In genomic region chr7:30321089-30321991, GRCh38 we compare ENCODE assay signal across 7 cellular contexts. TPM values are rescaled to one million over a fixed set of nuclear protein-coding genes. Genes with fewer than 3 reads are reported as not detected.
DNase-seq lines count a peak whose midpoint lies in the region; ATAC-seq and TF ChIP-seq lines count a peak whose summit lies in the region.

No MANE protein-coding gene starts in this region.

- H3K4me1 ChIP-seq in GM23338 (ENCODE audit: insufficient read depth) = peaks cover 76% of the 10 kb centered on the region
- peaks cover 62% of the 10 kb centered on the region for H3K4me1 ChIP-seq in RWPE2 (ENCODE audit: insufficient read depth, poor library complexity, severe bottlenecking)

- peak overlapping the region; percentile 65 for H3K4me2 ChIP-seq in GM23338

- peaks cover 74% of the 10 kb centered on the region for H3K4me1 Mint-ChIP-seq in GM23338
- H3K4me1 Mint-ChIP-seq in stimulated activated effector memory CD8-positive, alpha-beta T cell treated with anti-CD3 and anti-CD28 coated beads, Interleukin-12 subunit alpha, Interleukin-12 subunit beta, amount 100 ng/mL, for 72 hours = peaks cover 61% of the 10 kb centered on the region

- H3F3A ChIP-seq in GM23338 (replicated peaks; ENCODE audit: low read depth) = no peaks in the 10 kb centered on the region

- ATAC-seq in GM23338 = peak; percentile 64
- no peak for ATAC-seq in RWPE2 (ENCODE audit: low read depth)
- ATAC-seq in stimulated activated effector memory CD8-positive, alpha-beta T cell treated with anti-CD3 and anti-CD28 coated beads, Interleukin-12 subunit alpha, Interleukin-12 subunit beta, amount 100 ng/mL, for 72 hours = no peak
- no peak for ATAC-seq in GM21576 (IDR thresholded peaks at IDR 0.05; ENCODE audit: unreplicated experiment)

- TF ChIP-seq CTCF in GM23338 (conservative IDR thresholded peaks at IDR 0.05; ENCODE audit: low read depth in 2 of 2) = no peak
- TF ChIP-seq CTCF in RWPE2 (IDR thresholded peaks at IDR 0.05; ENCODE audit: poor library complexity, severe bottlenecking) = no peak

- no peaks in the 10 kb centered on the region for H3K9me2 ChIP-seq in GM23338 (ENCODE audit: insufficient read depth)

- H3K9me3 Mint-ChIP-seq in GM23338 = no peaks in the 10 kb centered on the region; the same call in 2 of the 3 replicates
- H3K9me3 Mint-ChIP-seq in stimulated activated effector memory CD8-positive, alpha-beta T cell treated with anti-CD3 and anti-CD28 coated beads, Interleukin-12 subunit alpha, Interleukin-12 subunit beta, amount 100 ng/mL, for 72 hours = no peaks in the 10 kb centered on the region

- H3K4me3 ChIP-seq in GM23338 (peak overlapping the region; percentile 18), RWPE2 (ENCODE audit: severe bottlenecking) (peak overlapping the region; percentile 13)

- H3K27me3 ChIP-seq in GM23338 (ENCODE audit: insufficient read depth) (no peaks in the 10 kb centered on the region), RWPE2 (ENCODE audit: insufficient read depth, poor library complexity, severe bottlenecking) (no peaks in the 10 kb centered on the region)

- peak overlapping the region; percentile 92 for H3K27ac Mint-ChIP-seq in GM23338
- H3K27ac Mint-ChIP-seq in stimulated activated effector memory CD8-positive, alpha-beta T cell treated with anti-CD3 and anti-CD28 coated beads, Interleukin-12 subunit alpha, Interleukin-12 subunit beta, amount 100 ng/mL, for 72 hours = peak overlapping the region; percentile 83

- peaks cover 9% of the 10 kb centered on the region for H3K36me3 Mint-ChIP-seq in GM23338 (ENCODE audit: low read depth)
- peaks cover 22% of the 10 kb centered on the region for H3K36me3 Mint-ChIP-seq in stimulated activated effector memory CD8-positive, alpha-beta T cell treated with anti-CD3 and anti-CD28 coated beads, Interleukin-12 subunit alpha, Interleukin-12 subunit beta, amount 100 ng/mL, for 72 hours

- peak overlapping the region; percentile 48 for H3K4me3 Mint-ChIP-seq in GM23338
- peak overlapping the region; percentile 65 for H3K4me3 Mint-ChIP-seq in stimulated activated effector memory CD8-positive, alpha-beta T cell treated with anti-CD3 and anti-CD28 coated beads, Interleukin-12 subunit alpha, Interleukin-12 subunit beta, amount 100 ng/mL, for 72 hours

- no peaks in the 10 kb centered on the region for H4K20me1 ChIP-seq in GM23338 (replicated peaks; ENCODE audit: insufficient read depth)

- peak overlapping the region; percentile 67 for H3K27ac ChIP-seq in GM23338 (ENCODE audit: low read depth)
- peak overlapping the region; percentile 79 for H3K27ac ChIP-seq in RWPE2 (ENCODE audit: poor library complexity, severe bottlenecking)

- no peak overlapping the region for H2AFZ ChIP-seq in GM23338

- peaks cover 85% of the 10 kb centered on the region for H3K79me2 ChIP-seq in GM23338 (replicated peaks; ENCODE audit: insufficient read depth)

- H3K27me3 Mint-ChIP-seq in GM23338 (ENCODE audit: insufficient read depth, low read depth, poor library complexity) = peaks cover 2% of the 10 kb centered on the region

- DNase-seq in GM23338 (ENCODE audit: low spot score) (peak; percentile 48), RWPE2 (ENCODE audit: low spot score) (no peak), fibroblast of peridontal ligament (ENCODE audit: extremely low read depth) (peak; percentile 69), NCI-H748 (lab: John Stamatoyannopoulos, UW; ENCODE audit: unreplicated experiment) (no peak), NOMO-1 treated with DMSO at 0.1 percent for 48 hours (lab: John Stamatoyannopoulos, UW; ENCODE audit: unreplicated experiment) (no peak)
- DNase-seq in stimulated activated effector memory CD8-positive, alpha-beta T cell treated with anti-CD3 and anti-CD28 coated beads, Interleukin-12 subunit alpha, Interleukin-12 subunit beta, amount 100 ng/mL, for 72 hours (ENCODE audit: low spot score in 2 of 2) = no peak

- H3K36me3 ChIP-seq in GM23338 (ENCODE audit: insufficient read depth) = no peaks in the 10 kb centered on the region
- H3K36me3 ChIP-seq in RWPE2 (ENCODE audit: low read depth) = no peaks in the 10 kb centered on the region

- H3K9me3 ChIP-seq in RWPE2 (ENCODE audit: severe bottlenecking) = no peaks in the 10 kb centered on the region

TF ChIP-seq in GM23338, 12 proteins besides CTCF, POLR2A, EP300 and RAD21:
- no peak for TF ChIP-seq ZNF462 (CRISPR knock-in tag; IDR thresholded peaks at IDR 0.05)
- no peak for TF ChIP-seq EZH2 (IDR thresholded peaks at IDR 0.05; ENCODE audit: low read depth, unreplicated experiment)
- TF ChIP-seq ZNF331 (CRISPR knock-in tag; IDR thresholded peaks at IDR 0.05; ENCODE audit: low read depth) = no peak
- no peak for TF ChIP-seq ZNF114 (CRISPR knock-in tag; IDR thresholded peaks at IDR 0.05)
- TF ChIP-seq ETS1 (IDR thresholded peaks at IDR 0.05) = no peak
- TF ChIP-seq POLR2AphosphoS5 (IDR thresholded peaks at IDR 0.05; ENCODE audit: low read depth) = no peak
- no peak for TF ChIP-seq STAT1 (IDR thresholded peaks at IDR 0.05; ENCODE audit: unreplicated experiment)
- no peak for TF ChIP-seq JUNB (IDR thresholded peaks at IDR 0.05; ENCODE audit: unreplicated experiment)
- TF ChIP-seq CREB1 (CRISPR knock-in tag; IDR thresholded peaks at IDR 0.05; ENCODE audit: low read depth) = no peak
- TF ChIP-seq NANOG (IDR thresholded peaks at IDR 0.05; ENCODE audit: borderline replicate concordance) = no peak

RNA-seq across cellular contexts. Expression of gene ZNRF2, which starts 36.9 kb away (rescaled TPM):
- 27.0 and 34.7 TPM in 2 replicates for total RNA-seq in GM23338 (2014; rRNA removed; shearing (Covaris generic))
- polyA plus RNA-seq in GM23338 (2016; fragmentation: Nextera tagmentation; extraction: Ambion mirVana) = 6.0 TPM in 2 replicates

Comparison
In these comparisons a context has a peak if more than half of its experiments do, and no peak if none do; other contexts are left out.
1. DNase-seq: peak in GM23338 (single experiment) and fibroblast of peridontal ligament (single experiment); none in RWPE2 (single experiment), stimulated activated effector memory CD8-positive, alpha-beta T cell treated with anti-CD3 and anti-CD28 coated beads, Interleukin-12 subunit alpha, Interleukin-12 subunit beta, amount 100 ng/mL, for 72 hours (0 of 2), NCI-H748 (single experiment) and NOMO-1 treated with DMSO at 0.1 percent for 48 hours (single experiment).